ENCODE assay signal across 13 cellular contexts in genomic region chr9:13787234-13787833, GRCh38.
DNase-seq lines count a peak whose midpoint lies in the region; ATAC-seq and TF ChIP-seq lines count a peak whose summit lies in the region.
"Had no signal": no experiment of that assay in that cellular context is flagged by ENCODE, and none has a peak within 500 bp of the region (broad histone marks: within the 10 kb centered on the region; RNA-seq: fewer than 3 reads in every experiment).

No MANE protein-coding gene starts in this region.

- intact Hi-C loops in aorta (cut with DNase I), result no loop called here

- peak; percentile 77 for ATAC-seq in aorta (ENCODE audit: low FRiP score)
- no peak for ATAC-seq in HG03025 (IDR thresholded peaks at IDR 0.05; ENCODE audit: low FRiP score, unreplicated experiment)
- ATAC-seq: stimulated activated naive CD8-positive, alpha-beta T cell treated with anti-CD3 and anti-CD28 coated beads, Interleukin-15, amount 100 ng/mL, for 72 hours had no signal

- no peaks in the 10 kb centered on the region for H3K36me3 ChIP-seq in aorta (ENCODE audit: control insufficient read depth in 1 of 2, insufficient read depth in 2 of 2, low read length in 1 of 2)

- 20 to 22% methylated on average over 10 of the region's 10 CpGs for whole genome bisulfite sequencing in aorta, 2 donors

- no peaks in the 10 kb centered on the region for H3K9me3 ChIP-seq in aorta (ENCODE audit: control insufficient read depth, low read length)

- peaks cover 3% of the 10 kb centered on the region for H3K9me3 Mint-ChIP-seq in nephron progenitor cell

- H3K36me3 Mint-ChIP-seq in nephron progenitor cell (ENCODE audit: low read depth), result peaks cover 3% of the 10 kb centered on the region

- H3K27me3 ChIP-seq in aorta (ENCODE audit: control insufficient read depth in 1 of 2, insufficient read depth in 2 of 2, low read length in 1 of 2), result no peaks in the 10 kb centered on the region

- H3K27ac Mint-ChIP-seq in nephron progenitor cell, result peak overlapping the region; percentile 15
- H3K27ac Mint-ChIP-seq: IgD-negative memory B cell; stimulated activated naive CD8-positive, alpha-beta T cell treated with anti-CD3 and anti-CD28 coated beads, Interleukin-15, amount 100 ng/mL, for 72 hours had no signal

- no peaks in the 10 kb centered on the region for H3K27me3 Mint-ChIP-seq in nephron progenitor cell (ENCODE audit: low read depth, poor library complexity)
- H3K27me3 Mint-ChIP-seq: IgD-negative memory B cell; stimulated activated naive CD8-positive, alpha-beta T cell treated with anti-CD3 and anti-CD28 coated beads, Interleukin-15, amount 100 ng/mL, for 72 hours had no signal

- no peaks in the 10 kb centered on the region for H3K4me1 ChIP-seq in aorta (ENCODE audit: control insufficient read depth in 1 of 2, insufficient read depth in 2 of 2, low read length in 2 of 2)

- H3K27ac ChIP-seq in aorta (ENCODE audit: low read depth in 1 of 2, low read length in 2 of 2), result peak overlapping the region; percentile 29 to 83

- H3K4me3 Mint-ChIP-seq in nephron progenitor cell, result no peak overlapping the region
- H3K4me3 Mint-ChIP-seq: IgD-negative memory B cell; stimulated activated naive CD8-positive, alpha-beta T cell treated with anti-CD3 and anti-CD28 coated beads, Interleukin-15, amount 100 ng/mL, for 72 hours had no signal

- H3K4me1 Mint-ChIP-seq in nephron progenitor cell, result peaks cover 21% of the 10 kb centered on the region
- H3K4me1 Mint-ChIP-seq: IgD-negative memory B cell; stimulated activated naive CD8-positive, alpha-beta T cell treated with anti-CD3 and anti-CD28 coated beads, Interleukin-15, amount 100 ng/mL, for 72 hours had no signal

- H3K4me3 ChIP-seq in fibroblast of pulmonary artery (replicated peaks; ENCODE audit: low read depth, low read length), result no peak overlapping the region
- H3K4me3 ChIP-seq in aorta (ENCODE audit: low read length in 2 of 2), result peak overlapping the region; percentile 26 to 59

- DNase-seq in NCI-H524 (lab: John Stamatoyannopoulos, UW) (peak; percentile 17 to 49), NCI-H524 treated with DMSO at 0.1 percent for 48 hours (lab: John Stamatoyannopoulos, UW) (no peak), fibroblast of pulmonary artery (ENCODE audit: low read depth) (peak; percentile 44), nephron progenitor cell (no peak), aorta (no peak), GM20000 (ENCODE audit: low spot score) (no peak), NCI-H526 (lab: John Stamatoyannopoulos, UW) (no peak)
- DNase-seq: 8988T; activated T-cell treated with anti-CD3 and anti-CD28 coated beads for 4 hours; NCI-H2171; stimulated activated naive CD8-positive, alpha-beta T cell treated with anti-CD3 and anti-CD28 coated beads, Interleukin-15, amount 100 ng/mL, for 72 hours had no signal

- TF ChIP-seq CTCF in fibroblast of pulmonary artery (IDR thresholded peaks at IDR 0.05; ENCODE audit: low read length, missing control alignments) (no peak), nephron progenitor cell (IDR thresholded peaks at IDR 0.05) (no peak), GM20000 (IDR thresholded peaks at IDR 0.05; ENCODE audit: extremely low read depth, missing control alignments) (no peak)

Comparison
In these comparisons a context has a peak if more than half of its experiments do, and no peak if none do; other contexts are left out.
1. DNase-seq: peak in NCI-H524 (2 of 2) and fibroblast of pulmonary artery (single experiment); none in NCI-H524 treated with DMSO at 0.1 percent for 48 hours (single experiment), nephron progenitor cell (single experiment), aorta (0 of 2), GM20000 (single experiment) and NCI-H526 (0 of 2).